Comparison of ENCODE assay signal across 11 cellular contexts in the genomic region with DNA sequence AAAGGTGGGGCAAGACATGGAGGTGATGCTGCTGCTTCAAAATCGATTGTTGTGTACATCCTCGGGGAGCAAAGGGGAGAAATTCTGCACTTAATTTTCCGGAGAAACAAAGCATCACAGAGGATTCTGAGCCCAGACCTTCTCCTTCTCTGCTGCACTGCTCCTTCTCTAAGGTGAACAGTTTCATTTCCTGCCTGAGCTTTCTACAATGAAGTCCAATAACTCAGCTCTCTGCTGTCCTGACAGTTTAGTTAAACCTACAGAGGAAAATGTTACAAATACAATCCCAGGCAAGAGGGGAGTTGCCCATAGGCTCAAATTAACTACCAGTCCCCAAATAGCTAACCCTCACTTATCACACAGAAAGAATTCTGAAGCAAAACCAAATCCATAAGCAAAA.
DNase-seq lines count a peak whose midpoint lies in the region; ATAC-seq and TF ChIP-seq lines count a peak whose summit lies in the region.
"Had no signal": no experiment of that assay in that cellular context is flagged by ENCODE, and none has a peak within 500 bp of the region (broad histone marks: within the 10 kb centered on the region; RNA-seq: fewer than 3 reads in every experiment).

No MANE protein-coding gene starts in this region.

- no peak for TF ChIP-seq CTCF in glutamatergic neuron (IDR thresholded peaks at IDR 0.05; ENCODE audit: partially characterized antibody, unreplicated experiment)
- TF ChIP-seq CTCF in foreskin fibroblast (IDR thresholded peaks at IDR 0.05; ENCODE audit: low read depth, low read length): no peak
- no peak for TF ChIP-seq CTCF in thyroid gland (IDR thresholded peaks at IDR 0.05)

- intact Hi-C loops in thyroid gland (cut with DNase I): no loop called here

- no peak overlapping the region for H3K4me3 Mint-ChIP-seq in glutamatergic neuron (ENCODE audit: unreplicated experiment)

- 69 to 79% methylated on average over 3 of the region's 3 CpGs for WGBS in thyroid gland, 2 donors

- no peak for TF ChIP-seq POLR2A in thyroid gland (IDR thresholded peaks at IDR 0.05)

- H3K4me1 Mint-ChIP-seq in glutamatergic neuron (ENCODE audit: low read depth, unreplicated experiment): peaks cover 68% of the 10 kb centered on the region

- peaks cover 0 to 6% of the 10 kb centered on the region in 2 donors for H3K4me1 ChIP-seq in thyroid gland
- H3K4me1 ChIP-seq: uterus had no signal

- H3K9me3 ChIP-seq in thyroid gland: no peaks in the 10 kb centered on the region
- H3K9me3 ChIP-seq: esophagus muscularis mucosa, uterus had no signal

- no peaks in the 10 kb centered on the region for H3K27me3 Mint-ChIP-seq in glutamatergic neuron (ENCODE audit: unreplicated experiment)

- H3K9me3 Mint-ChIP-seq in glutamatergic neuron (ENCODE audit: unreplicated experiment): peaks cover 7% of the 10 kb centered on the region

- H3K27ac Mint-ChIP-seq in glutamatergic neuron (ENCODE audit: unreplicated experiment): peak overlapping the region; percentile 46

- H3K27ac ChIP-seq in thyroid gland: no peak overlapping the region
- H3K27ac ChIP-seq: esophagus muscularis mucosa, uterus had no signal

- H3K36me3 ChIP-seq in thyroid gland: no peaks in the 10 kb centered on the region
- H3K36me3 ChIP-seq: esophagus muscularis mucosa, uterus had no signal

- H3K36me3 Mint-ChIP-seq in glutamatergic neuron (ENCODE audit: unreplicated experiment): no peaks in the 10 kb centered on the region

- H3K4me3 ChIP-seq in foreskin fibroblast (ENCODE audit: low read depth in 1 of 2, low read length in 2 of 2): no peak overlapping the region
- no peak overlapping the region for H3K4me3 ChIP-seq in thyroid gland (replicated peaks in 1 of 3)
- H3K4me3 ChIP-seq: esophagus muscularis mucosa, uterus had no signal

- peak; percentile 64 for ATAC-seq in GM18909 (IDR thresholded peaks at IDR 0.05; ENCODE audit: poor library complexity, unreplicated experiment)
- peak; percentile 52 for ATAC-seq in HG03196 (IDR thresholded peaks at IDR 0.05; ENCODE audit: unreplicated experiment)
- ATAC-seq in HG03045 (IDR thresholded peaks at IDR 0.05; ENCODE audit: unreplicated experiment): no peak

- DNase-seq in A172 (ENCODE audit: low spot score): peak; percentile 29
- no peak for DNase-seq in glutamatergic neuron
- no peak for DNase-seq in GM19238 (ENCODE audit: insufficient read length, low spot score)
- no peak for DNase-seq in foreskin fibroblast
- no peak for DNase-seq in thyroid gland
- DNase-seq: Kasumi-1, uterus had no signal

- no peaks in the 10 kb centered on the region for H3K27me3 ChIP-seq in thyroid gland
- H3K27me3 ChIP-seq: esophagus muscularis mucosa, uterus had no signal
